Comparison of ENCODE assay signal across 20 cellular contexts in the genomic region with DNA sequence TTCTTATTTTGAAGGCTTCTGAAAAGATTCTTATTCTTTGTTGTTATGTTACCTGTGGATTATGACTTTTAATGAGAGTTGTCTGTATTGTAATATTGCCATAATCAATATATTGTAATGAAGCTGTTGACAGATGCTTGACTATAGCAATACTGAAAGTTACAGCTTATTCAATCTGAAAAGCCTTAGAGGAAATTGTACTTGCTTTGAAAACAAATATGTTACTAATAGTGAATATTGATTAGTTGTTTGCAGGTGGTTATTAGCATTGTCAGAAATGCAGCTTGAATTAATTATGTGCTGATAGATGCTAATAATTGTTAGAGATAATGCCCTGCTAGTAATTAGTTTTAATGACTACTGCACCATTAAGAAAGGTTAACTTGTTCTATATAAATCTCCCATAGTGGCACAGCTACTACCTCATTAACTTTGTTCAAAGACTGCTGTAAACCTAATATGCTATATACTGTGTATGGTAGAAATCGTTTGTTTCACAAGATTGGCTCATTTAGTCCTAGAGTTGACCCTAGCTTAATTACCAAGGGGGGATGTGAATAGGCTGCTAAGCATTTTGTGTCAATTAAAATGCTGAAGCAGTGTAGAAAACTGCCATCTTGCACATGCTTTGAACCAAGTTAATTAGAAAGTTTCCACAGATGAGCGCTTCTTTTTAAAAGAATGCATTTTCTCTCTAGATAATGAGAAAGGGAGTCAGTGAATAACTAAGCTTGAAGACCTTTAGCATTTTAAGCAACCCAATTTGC.
"Had no signal": no experiment of that assay in that cellular context is flagged by ENCODE, and none has a peak within 500 bp of the region (broad histone marks: within the 10 kb centered on the region; RNA-seq: fewer than 3 reads in every experiment).

No MANE protein-coding gene starts in this region.

- ATAC-seq: activated T-helper 17 cell treated with anti-CD3 and anti-CD28 coated beads, Interleukin-2, amount 50 U/mL, for 72 hours; gastroesophageal sphincter; heart right ventricle; left lung; mucosa of descending colon; naive thymus-derived CD4-positive, alpha-beta T cell; right cardiac atrium had no signal

- DNase-seq: activated CD4-positive, alpha-beta T cell treated with anti-CD3 and anti-CD28 coated beads, Interleukin-2, amount 50 U/mL, for 48 hours; activated CD4-positive, CD25-positive, alpha-beta regulatory T cell treated with anti-CD3 and anti-CD28 coated beads, Interleukin-2, amount 50 U/mL, for 72 hours; activated naive CD4-positive, alpha-beta T cell treated with Interleukin-2 at 50 U/mL for 16 hours; heart right ventricle; islet precursor cell; left lung; mammary epithelial cell; mucosa of descending colon; naive thymus-derived CD4-positive, alpha-beta T cell; occipital lobe; right cardiac atrium; stimulated activated CD4-positive, alpha-beta T cell treated with anti-CD3 and anti-CD28 coated beads, Interleukin-15, amount 100 ng/mL, for 24 hours; stimulated activated CD4-positive, alpha-beta T cell treated with anti-CD3 and anti-CD28 coated beads, Interleukin-4, amount 100 ng/mL, for 24 hours; stimulated activated naive CD4-positive, alpha-beta T cell; transverse colon had no signal

- H3K4me1 ChIP-seq: gastroesophageal sphincter, heart right ventricle, left lung had no signal

- H3K36me3 ChIP-seq: cardiac muscle cell, gastroesophageal sphincter, left lung, transverse colon, vagina had no signal

- H3K4me3 ChIP-seq: cardiac muscle cell, gastroesophageal sphincter, heart right ventricle, left lung, mucosa of descending colon, skin epidermis, transverse colon, vagina had no signal

- H3K9me3 ChIP-seq: transverse colon, vagina had no signal

- H3K27ac ChIP-seq: cardiac muscle cell, gastroesophageal sphincter, heart right ventricle, left lung, skin epidermis, transverse colon, vagina had no signal

- H3K27me3 ChIP-seq: cardiac muscle cell, gastroesophageal sphincter, heart right ventricle, left lung, transverse colon, vagina had no signal
